Comparison of ENCODE assay signal across 22 cellular contexts in the genomic region with DNA sequence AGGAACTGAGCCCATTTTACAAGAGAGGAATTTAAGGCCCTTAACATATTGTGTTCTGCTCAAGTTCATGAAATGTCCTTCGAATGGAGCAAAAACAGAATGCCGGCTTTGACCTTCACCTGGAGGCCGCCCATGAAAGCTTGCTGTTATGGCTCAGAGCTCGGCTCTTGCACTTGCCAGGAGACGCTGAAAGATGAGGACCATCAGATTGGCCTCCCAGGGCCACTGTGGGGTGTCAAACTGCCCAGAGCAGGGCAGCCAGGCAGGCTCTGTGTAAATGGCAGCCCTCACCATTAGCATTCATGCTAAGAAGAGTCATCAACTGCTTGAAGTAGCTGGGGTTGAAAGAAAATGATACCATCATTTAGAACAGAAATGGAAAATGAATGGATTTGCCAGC. TPM values are rescaled to one million over a fixed set of nuclear protein-coding genes. Genes with fewer than 3 reads are reported as not detected.
A peak's percentile ranks its signal among the peaks of the same experiment; 100 is the strongest.
DNase-seq lines count a peak whose midpoint lies in the region; ATAC-seq lines count a peak whose summit lies in the region.
"Had no signal": no experiment of that assay in that cellular context is flagged by ENCODE, and none has a peak within 500 bp of the region (broad histone marks: within the 10 kb centered on the region; RNA-seq: fewer than 3 reads in every experiment).

No MANE protein-coding gene starts in this region.

- H3K4me3 Mint-ChIP-seq in activated naive CD8-positive, alpha-beta T cell treated with anti-CD3 and anti-CD28 coated beads for 36 hours, result no peak overlapping the region
- H3K4me3 Mint-ChIP-seq in stimulated activated naive CD8-positive, alpha-beta T cell treated with anti-CD3 and anti-CD28 coated beads, Interleukin-15, amount 100 ng/mL, for 72 hours, result no peak overlapping the region
- H3K4me3 Mint-ChIP-seq: activated CD4-positive, alpha-beta T cell treated with anti-CD3 and anti-CD28 coated beads, Interleukin-2, amount 10 ng/mL, durations not matched to agents 24 days and 14 days; activated T-cell treated with anti-CD3 and anti-CD28 coated beads, Interleukin-2, amount 50 U/mL, for 72 hours; B cell; memory B cell; stimulated activated memory B cell treated with anti-CD40 and anti-IgM and Interleukin-4, amounts not matched to agents 10 μg/mL and 1 μg/mL and 100 μg/mL, for 72 hours had no signal

- peaks cover 33% of the 10 kb centered on the region for H3K4me1 Mint-ChIP-seq in activated naive CD8-positive, alpha-beta T cell treated with anti-CD3 and anti-CD28 coated beads for 36 hours
- H3K4me1 Mint-ChIP-seq in stimulated activated naive CD8-positive, alpha-beta T cell treated with anti-CD3 and anti-CD28 coated beads, Interleukin-15, amount 100 ng/mL, for 72 hours, result peaks cover 43% of the 10 kb centered on the region

- H3K27ac Mint-ChIP-seq in activated naive CD8-positive, alpha-beta T cell treated with anti-CD3 and anti-CD28 coated beads for 36 hours, result peak overlapping the region; percentile 62
- peak overlapping the region; percentile 31 to 74 for H3K27ac Mint-ChIP-seq in stimulated activated naive CD8-positive, alpha-beta T cell treated with anti-CD3 and anti-CD28 coated beads, Interleukin-15, amount 100 ng/mL, for 72 hours
- H3K27ac Mint-ChIP-seq: activated T-cell treated with anti-CD3 and anti-CD28 coated beads, Interleukin-2, amount 50 U/mL, for 72 hours; memory B cell; stimulated activated memory B cell treated with anti-CD40 and anti-IgM and Interleukin-4, amounts not matched to agents 10 μg/mL and 1 μg/mL and 100 μg/mL, for 72 hours had no signal

- no peaks in the 10 kb centered on the region for H3K27me3 Mint-ChIP-seq in activated naive CD8-positive, alpha-beta T cell treated with anti-CD3 and anti-CD28 coated beads for 36 hours
- no peaks in the 10 kb centered on the region for H3K27me3 Mint-ChIP-seq in stimulated activated naive CD8-positive, alpha-beta T cell treated with anti-CD3 and anti-CD28 coated beads, Interleukin-15, amount 100 ng/mL, for 72 hours
- H3K27me3 Mint-ChIP-seq: activated CD4-positive, alpha-beta T cell treated with anti-CD3 and anti-CD28 coated beads, Interleukin-2, amount 10 ng/mL, durations not matched to agents 24 days and 14 days; B cell; memory B cell; stimulated activated memory B cell treated with anti-CD40 and anti-IgM and Interleukin-4, amounts not matched to agents 10 μg/mL and 1 μg/mL and 100 μg/mL, for 72 hours had no signal

- H3K9me3 Mint-ChIP-seq in activated naive CD8-positive, alpha-beta T cell treated with anti-CD3 and anti-CD28 coated beads for 36 hours, result no peaks in the 10 kb centered on the region
- H3K9me3 Mint-ChIP-seq in stimulated activated naive CD8-positive, alpha-beta T cell treated with anti-CD3 and anti-CD28 coated beads, Interleukin-15, amount 100 ng/mL, for 72 hours, result peaks cover 3 to 5% of the 10 kb centered on the region in 2 donors
- H3K9me3 Mint-ChIP-seq: activated T-cell treated with anti-CD3 and anti-CD28 coated beads, Interleukin-2, amount 50 U/mL, for 72 hours had no signal

- ATAC-seq in stimulated activated naive CD8-positive, alpha-beta T cell treated with anti-CD3 and anti-CD28 coated beads, Interleukin-15, amount 100 ng/mL, for 72 hours, result no peak
- ATAC-seq in GM21526 (IDR thresholded peaks at IDR 0.05; ENCODE audit: low FRiP score, unreplicated experiment) (no peak), HG02763 (IDR thresholded peaks at IDR 0.05; ENCODE audit: unreplicated experiment) (no peak)
- ATAC-seq: activated T-cell treated with anti-CD3 and anti-CD28 coated beads, Interleukin-2, amount 50 U/mL, for 72 hours; heart right ventricle; stimulated activated memory B cell treated with anti-CD40 and anti-IgM and Interleukin-4, amounts not matched to agents 10 μg/mL and 1 μg/mL and 100 μg/mL, for 72 hours had no signal

- H3K36me3 Mint-ChIP-seq in activated naive CD8-positive, alpha-beta T cell treated with anti-CD3 and anti-CD28 coated beads for 36 hours, result peaks cover 88% of the 10 kb centered on the region

- peak; percentile 42 for DNase-seq in activated effector memory CD4-positive, alpha-beta T cell treated with anti-CD3 and anti-CD28 coated beads, Interleukin-2, amount 50 U/mL, for 16 hours
- no peak for DNase-seq in activated effector memory CD4-positive, alpha-beta T cell treated with Interleukin-2 at 50 U/mL for 16 hours
- no peak for DNase-seq in activated naive CD8-positive, alpha-beta T cell treated with anti-CD3 and anti-CD28 coated beads for 36 hours
- DNase-seq in mesenteric fat pad (ENCODE audit: low spot score) (peak; percentile 24), D341Med (ENCODE audit: low spot score) (no peak)
- DNase-seq in stimulated activated naive CD8-positive, alpha-beta T cell treated with anti-CD3 and anti-CD28 coated beads, Interleukin-15, amount 100 ng/mL, for 72 hours, result no peak
- DNase-seq: activated CD4-positive, alpha-beta T cell treated with anti-CD3 and anti-CD28 coated beads, Interleukin-2, amount 10 ng/mL, durations not matched to agents 24 days and 14 days; activated T-cell treated with anti-CD3 and anti-CD28 coated beads, Interleukin-2, amount 50 U/mL, for 72 hours; effector CD4-positive, alpha-beta T cell; erythroblast; heart right ventricle; NCI-H1105 treated with DMSO at 0.1 percent for 48 hours; NCI-H2081; NCI-H345; NCI-H774; stimulated activated CD4-positive, alpha-beta T cell treated with anti-CD3 and anti-CD28 coated beads, Interleukin-2, amount 100 ng/mL, for 48 hours had no signal

RNA-seq across cellular contexts. Expression of a gene that starts 39.3 kb away (rescaled TPM):
- total RNA-seq in activated naive CD8-positive, alpha-beta T cell treated with anti-CD3 and anti-CD28 coated beads for 36 hours, result 10 to 100 TPM; 99.3 to 99.5 TPM
- total RNA-seq in mesenteric fat pad, result 0.22 TPM
- total RNA-seq: HT-29 had no signal

Comparison
In these comparisons a context has a peak if more than half of its experiments do, and no peak if none do; other contexts are left out.
1. DNase-seq: peak in activated effector memory CD4-positive, alpha-beta T cell treated with anti-CD3 and anti-CD28 coated beads, Interleukin-2, amount 50 U/mL, for 16 hours (single experiment) and mesenteric fat pad (single experiment); none in activated effector memory CD4-positive, alpha-beta T cell treated with Interleukin-2 at 50 U/mL for 16 hours (single experiment), activated naive CD8-positive, alpha-beta T cell treated with anti-CD3 and anti-CD28 coated beads for 36 hours (single experiment), stimulated activated naive CD8-positive, alpha-beta T cell treated with anti-CD3 and anti-CD28 coated beads, Interleukin-15, amount 100 ng/mL, for 72 hours (0 of 2) and D341Med (single experiment).
2. RNA of a gene that starts 39.3 kb away (total RNA-seq): 99.3 to 99.5 TPM in activated naive CD8-positive, alpha-beta T cell treated with anti-CD3 and anti-CD28 coated beads for 36 hours; 0.22 TPM in mesenteric fat pad (single experiment); every median in the first group is over 10 times any median in the second.